ENCODE assay signal across 20 cellular contexts in genomic region chr4:71609159-71609558, GRCh38.
"Had no signal": no experiment of that assay in that cellular context is flagged by ENCODE, and none has a peak within 500 bp of the region (broad histone marks: within the 10 kb centered on the region; RNA-seq: fewer than 3 reads in every experiment).

No MANE protein-coding gene starts in this region.

- H3K27ac Mint-ChIP-seq: activated naive CD4-positive, alpha-beta T cell treated with anti-CD3 and anti-CD28 coated beads, Interleukin-2, amount 50 U/mL, for 72 hours; memory B cell; nephron; stimulated activated memory B cell treated with anti-CD40 and anti-IgM and Interleukin-4, amounts not matched to agents 10 μg/mL and 1 μg/mL and 100 μg/mL, for 72 hours; T-helper 2 cell treated with Interferon-gamma antibody and Interleukin-4, amounts not matched to agents 5 μg/mL and 100 μg/mL, for 36 hours had no signal

- H3K9me3 ChIP-seq: left lung, psoas muscle, transverse colon had no signal

- DNase-seq: activated T-cell treated with anti-CD3 and anti-CD28 coated beads, Interleukin-2, amount 50 U/mL, for 1 hour; anterior cingulate cortex; caudate nucleus; effector memory CD4-positive, alpha-beta T cell; glutamatergic neuron; islet precursor cell; left lung; occipital lobe; psoas muscle; spleen; stimulated activated CD4-positive, alpha-beta T cell treated with anti-CD3 and anti-CD28 coated beads, Interleukin-1b, Interleukin-23, amount 100 ng/mL, for 48 hours; SW 1271; transverse colon had no signal

- H3K4me3 ChIP-seq: left lung, psoas muscle, spleen, transverse colon had no signal

- H3K27ac ChIP-seq: psoas muscle, spleen, transverse colon had no signal

- H3K4me3 Mint-ChIP-seq: memory B cell; nephron; stimulated activated memory B cell treated with anti-CD40 and anti-IgM and Interleukin-4, amounts not matched to agents 10 μg/mL and 1 μg/mL and 100 μg/mL, for 72 hours; T-helper 2 cell treated with Interferon-gamma antibody and Interleukin-4, amounts not matched to agents 5 μg/mL and 100 μg/mL, for 36 hours had no signal

- ATAC-seq: activated CD4-positive, CD25-positive, alpha-beta regulatory T cell treated with anti-CD3 and anti-CD28 coated beads, Interleukin-2, amount 50 U/mL, for 24 hours; activated naive CD4-positive, alpha-beta T cell treated with anti-CD3 and anti-CD28 coated beads, Interleukin-2, amount 50 U/mL, for 72 hours; psoas muscle; sciatic nerve; stimulated activated memory B cell treated with anti-CD40 and anti-IgM and Interleukin-4, amounts not matched to agents 10 μg/mL and 1 μg/mL and 100 μg/mL, for 72 hours had no signal

- H3K4me1 ChIP-seq: left lung, psoas muscle, spleen, transverse colon had no signal

- H3K36me3 Mint-ChIP-seq: memory B cell; stimulated activated memory B cell treated with anti-CD40 and anti-IgM and Interleukin-4, amounts not matched to agents 10 μg/mL and 1 μg/mL and 100 μg/mL, for 72 hours had no signal

- H3K4me1 Mint-ChIP-seq: stimulated activated memory B cell treated with anti-CD40 and anti-IgM and Interleukin-4, amounts not matched to agents 10 μg/mL and 1 μg/mL and 100 μg/mL, for 72 hours had no signal
